In the genomic region with DNA sequence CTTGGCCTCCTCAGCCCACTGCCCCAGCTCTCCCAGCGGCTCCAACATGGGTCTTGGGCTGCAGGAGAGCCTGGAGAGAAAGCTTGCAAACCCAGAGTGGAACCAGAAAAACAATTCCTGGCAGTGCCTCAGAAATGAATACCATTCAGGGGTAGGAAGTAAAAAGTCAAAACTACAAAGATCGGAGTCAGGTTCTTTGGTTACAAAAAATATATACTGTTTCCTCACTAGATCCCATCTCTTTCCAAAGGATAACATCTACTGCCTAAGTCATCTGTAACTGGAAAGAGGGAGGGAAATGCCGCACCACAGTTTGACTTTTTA, we compare ENCODE assay signal across 12 cellular contexts. TPM values are rescaled to one million over a fixed set of nuclear protein-coding genes. Genes with fewer than 3 reads are reported as not detected.
A peak's percentile ranks its signal among the peaks of the same experiment; 100 is the strongest.
DNase-seq lines count a peak whose midpoint lies in the region; ATAC-seq, FAIRE-seq and TF ChIP-seq lines count a peak whose summit lies in the region.
"Had no signal": no experiment of that assay in that cellular context is flagged by ENCODE, and none has a peak within 500 bp of the region (broad histone marks: within the 10 kb centered on the region; RNA-seq: fewer than 3 reads in every experiment).

No MANE protein-coding gene starts in this region.

- H3K4ac ChIP-seq in IMR-90 (ENCODE audit: low read depth, low read length): peak overlapping the region; percentile 82

- peak overlapping the region; percentile 93 for H2AK5ac ChIP-seq in IMR-90 (ENCODE audit: low read depth, low read length)

- intact Hi-C loops in IMR-90 (cut with micrococcal nuclease): no loop called here

- peak overlapping the region; percentile 83 for H2BK20ac ChIP-seq in IMR-90 (ENCODE audit: low read depth, low read length)

- H4K91ac ChIP-seq in IMR-90 (ENCODE audit: insufficient read depth, low read depth, low read length): peak overlapping the region; percentile 73

- peak overlapping the region; percentile 50; the same call in 1 of the 2 replicates for H4K5ac ChIP-seq in IMR-90 (ENCODE audit: low read depth, low read length)

- ATAC-seq in IMR-90 (ENCODE audit: low read depth) (peak; percentile 8), GM21737 (IDR thresholded peaks at IDR 0.05; ENCODE audit: unreplicated experiment) (no peak)
- ATAC-seq: natural killer cell had no signal

- peak overlapping the region; percentile 62 for H2AK9ac ChIP-seq in IMR-90 (replicated peaks; ENCODE audit: low read depth, low read length, poor library complexity)

- TF ChIP-seq POLR2A in IMR-90 (IDR thresholded peaks at IDR 0.05; ENCODE audit: low read depth, low read length) (no peak), GM12892 (IDR thresholded peaks at IDR 0.05; ENCODE audit: low read depth, low read length) (no peak)

- peak overlapping the region; percentile 93 for H2BK5ac ChIP-seq in IMR-90 (ENCODE audit: low read depth, low read length, poor library complexity, severe bottlenecking)

- peak overlapping the region; percentile 24 to 83 for H4K8ac ChIP-seq in IMR-90 (ENCODE audit: low read depth in 2 of 2, low read length in 2 of 2)

- BruUV-seq in IMR-90 (replicated peaks; lab: Mats Ljungman, UMichigan): no TSS peak

- H3K27ac ChIP-seq in IMR-90 (ENCODE audit: insufficient read depth, low read length) (peak overlapping the region; percentile 89), coronary artery (peak overlapping the region; percentile 63 to 88), mucosa of rectum (ENCODE audit: low read depth in 2 of 2, low read length in 2 of 2) (peak overlapping the region; percentile 59), subcutaneous abdominal adipose tissue (ENCODE audit: low read depth, low read length) (peak overlapping the region; percentile 65)

- no peak for TF ChIP-seq CTCF in IMR-90 (conservative IDR thresholded peaks at IDR 0.05; ENCODE audit: low read depth, low read length)
- TF ChIP-seq CTCF in coronary artery (IDR thresholded peaks at IDR 0.05): no peak

- peak overlapping the region; percentile 56 for H3K18ac ChIP-seq in IMR-90 (ENCODE audit: low read depth, low read length)

- H3K9ac ChIP-seq in IMR-90 (ENCODE audit: low read depth, low read length) (peak overlapping the region; percentile 50), mucosa of rectum (ENCODE audit: low read depth in 1 of 2, low read length in 2 of 2) (no peak overlapping the region), subcutaneous abdominal adipose tissue (ENCODE audit: low read length in 5 of 5) (no peak overlapping the region)

- peaks cover 13% of the 10 kb centered on the region for H3K36me3 ChIP-seq in IMR-90 (ENCODE audit: control insufficient read depth, insufficient read depth, low read length)
- H3K36me3 ChIP-seq in mucosa of rectum (ENCODE audit: control insufficient read depth in 2 of 2, insufficient read depth in 2 of 2, low read length in 2 of 2): peaks cover 0 to 2% of the 10 kb centered on the region in 2 donors
- H3K36me3 ChIP-seq in subcutaneous abdominal adipose tissue (ENCODE audit: control insufficient read depth in 5 of 5, insufficient read depth in 5 of 5, low read length in 5 of 5): no peaks in the 10 kb centered on the region

- FAIRE-seq in GM12892 (lab: Jason Lieb, UNC): no peak

- H4K20me1 ChIP-seq in IMR-90 (ENCODE audit: insufficient read depth, low read length): peaks cover 37% of the 10 kb centered on the region

- peak overlapping the region; percentile 35; the same call in 1 of the 3 replicates for H2BK15ac ChIP-seq in IMR-90 (ENCODE audit: low read depth, low read length)

- peak overlapping the region; percentile 65 for H3K56ac ChIP-seq in IMR-90 (ENCODE audit: extremely low read depth, insufficient read depth, low read length)

- WGBS in IMR-90 (ENCODE audit: extremely low coverage in 2 of 2, insufficient read length in 1 of 2), 2 experiments: no CpG with 5 or more reads among the region's 3 CpGs

- dilution Hi-C loops in IMR-90 (cut with HindIII; ENCODE audit: low sequenced_read_pairs, unreplicated experiment): no loop called here

- DNase-seq in IMR-90: no peak
- no peak for DNase-seq in coronary artery (ENCODE audit: low spot score)
- no peak for DNase-seq in GM12892 (ENCODE audit: insufficient read length)
- DNase-seq in activated effector memory CD4-positive, alpha-beta T cell treated with Interleukin-2 at 50 U/mL for 16 hours: no peak
- DNase-seq in NOMO-1 (lab: John Stamatoyannopoulos, UW; ENCODE audit: unreplicated experiment in 2 of 2): no peak
- DNase-seq: activated CD4-positive, alpha-beta T cell treated with anti-CD3 and anti-CD28 coated beads, Interleukin-2, amount 50 U/mL, for 48 hours; activated naive CD4-positive, alpha-beta T cell treated with anti-CD3 and anti-CD28 coated beads for 36 hours; natural killer cell; NCI-H1092 had no signal

- no peaks in the 10 kb centered on the region for H3K27me3 ChIP-seq in IMR-90 (ENCODE audit: control insufficient read depth, insufficient read depth, low read length)
- H3K27me3 ChIP-seq in mucosa of rectum (ENCODE audit: control insufficient read depth in 2 of 2, insufficient read depth in 2 of 2, low read length in 2 of 2): no peaks in the 10 kb centered on the region
- no peaks in the 10 kb centered on the region for H3K27me3 ChIP-seq in subcutaneous abdominal adipose tissue (ENCODE audit: control insufficient read depth in 5 of 5, insufficient read depth in 4 of 5, low read length in 5 of 5)

- H3K23ac ChIP-seq in IMR-90 (ENCODE audit: low read depth, low read length): peak overlapping the region; percentile 55

- peaks cover 41% of the 10 kb centered on the region for H3K9me1 ChIP-seq in IMR-90 (ENCODE audit: insufficient read depth, low read length)

- no peak overlapping the region for H3K4me3 ChIP-seq in IMR-90 (ENCODE audit: insufficient read depth, low read depth, low read length)
- H3K4me3 ChIP-seq in coronary artery: peak overlapping the region; percentile 49
- no peak overlapping the region for H3K4me3 ChIP-seq in mucosa of rectum (ENCODE audit: low read length in 2 of 2)
- H3K4me3 ChIP-seq in subcutaneous abdominal adipose tissue (ENCODE audit: low read depth in 1 of 5, low read length in 5 of 5): no peak overlapping the region

- H2BK120ac ChIP-seq in IMR-90 (ENCODE audit: low read depth, low read length): peak overlapping the region; percentile 87

- H3K9me3 ChIP-seq in IMR-90 (ENCODE audit: control insufficient read depth, insufficient read depth, low read length): no peaks in the 10 kb centered on the region
- no peaks in the 10 kb centered on the region for H3K9me3 ChIP-seq in mucosa of rectum (ENCODE audit: control insufficient read depth in 2 of 2, low read length in 2 of 2)
- H3K9me3 ChIP-seq in subcutaneous abdominal adipose tissue (ENCODE audit: control insufficient read depth in 5 of 5, low read length in 5 of 5): no peaks in the 10 kb centered on the region

- POLR2A ChIA-PET in IMR-90 (lab: Charles Lee; ENCODE audit: unreplicated experiment): no interaction called here

- peak overlapping the region; percentile 75 for H3K14ac ChIP-seq in IMR-90 (replicated peaks; ENCODE audit: low read depth, low read length)

- H2AFZ ChIP-seq in IMR-90 (replicated peaks; ENCODE audit: low read length, poor library complexity): peak overlapping the region; percentile 44

- no peak for TF ChIP-seq RAD21 in IMR-90 (IDR thresholded peaks at IDR 0.05; ENCODE audit: low read length)

- H3K4me1 ChIP-seq in IMR-90 (ENCODE audit: control insufficient read depth, insufficient read depth, low read length): peaks cover 47% of the 10 kb centered on the region
- H3K4me1 ChIP-seq in mucosa of rectum (ENCODE audit: control insufficient read depth in 2 of 2, insufficient read depth in 2 of 2, low read length in 2 of 2): peaks cover 16 to 20% of the 10 kb centered on the region in 2 donors
- peaks cover 18 to 81% (median 76%) of the 10 kb centered on the region in 5 donors for H3K4me1 ChIP-seq in subcutaneous abdominal adipose tissue (ENCODE audit: control insufficient read depth in 5 of 5, insufficient read depth in 5 of 5, low read length in 5 of 5)

- H3K79me1 ChIP-seq in IMR-90 (ENCODE audit: low read depth in 1 of 2, low read length in 2 of 2): peaks cover 13 to 79% of the 10 kb centered on the region in 2 experiments; a peak in 3 of 4 replicates

- CTCF ChIA-PET in IMR-90 (lab: Yijun Ruan, JAX): interaction anchor here (1.5 kb wide), 1 partner anchor 83 kb away, joined by 3 read pairs; no protein-coding TSS in a partner anchor

- in situ Hi-C loops in IMR-90 (cut with MboI; ENCODE audit: low sequenced_read_pairs): loop anchor here (25.0 kb wide), 1 partner anchor 850 kb away; no protein-coding TSS in a partner anchor

- H3K4me2 ChIP-seq in IMR-90 (ENCODE audit: low read depth, low read length): peak overlapping the region; percentile 75

TF ChIP-seq in IMR-90, 13 proteins besides CTCF, POLR2A, EP300 and RAD21 (continues in another document):
- TF ChIP-seq RCOR1 (IDR thresholded peaks at IDR 0.05; ENCODE audit: insufficient replicate concordance, low read length) (no peak), MAFK (IDR thresholded peaks at IDR 0.05; ENCODE audit: low read depth, low read length) (no peak), MAZ (IDR thresholded peaks at IDR 0.05; ENCODE audit: borderline replicate concordance, low read depth, low read length) (no peak), CHD1 (IDR thresholded peaks at IDR 0.05; ENCODE audit: low read depth, low read length) (no peak), MXI1 (IDR thresholded peaks at IDR 0.05; ENCODE audit: borderline replicate concordance, low read depth, low read length) (no peak)
- TF ChIP-seq, protein P1, sequence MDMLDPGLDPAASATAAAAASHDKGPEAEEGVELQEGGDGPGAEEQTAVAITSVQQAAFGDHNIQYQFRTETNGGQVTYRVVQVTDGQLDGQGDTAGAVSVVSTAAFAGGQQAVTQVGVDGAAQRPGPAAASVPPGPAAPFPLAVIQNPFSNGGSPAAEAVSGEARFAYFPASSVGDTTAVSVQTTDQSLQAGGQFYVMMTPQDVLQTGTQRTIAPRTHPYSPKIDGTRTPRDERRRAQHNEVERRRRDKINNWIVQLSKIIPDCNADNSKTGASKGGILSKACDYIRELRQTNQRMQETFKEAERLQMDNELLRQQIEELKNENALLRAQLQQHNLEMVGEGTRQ (IDR thresholded peaks at IDR 0.05; ENCODE audit: low read depth, low read length): no peak
- TF ChIP-seq, protein P2, sequence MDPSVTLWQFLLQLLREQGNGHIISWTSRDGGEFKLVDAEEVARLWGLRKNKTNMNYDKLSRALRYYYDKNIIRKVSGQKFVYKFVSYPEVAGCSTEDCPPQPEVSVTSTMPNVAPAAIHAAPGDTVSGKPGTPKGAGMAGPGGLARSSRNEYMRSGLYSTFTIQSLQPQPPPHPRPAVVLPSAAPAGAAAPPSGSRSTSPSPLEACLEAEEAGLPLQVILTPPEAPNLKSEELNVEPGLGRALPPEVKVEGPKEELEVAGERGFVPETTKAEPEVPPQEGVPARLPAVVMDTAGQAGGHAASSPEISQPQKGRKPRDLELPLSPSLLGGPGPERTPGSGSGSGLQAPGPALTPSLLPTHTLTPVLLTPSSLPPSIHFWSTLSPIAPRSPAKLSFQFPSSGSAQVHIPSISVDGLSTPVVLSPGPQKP (IDR thresholded peaks at IDR 0.05; ENCODE audit: borderline replicate concordance, low read depth, low read length): no peak

RNA-seq across cellular contexts. Expression of a gene that starts 14.9 kb away (rescaled TPM):
- total RNA-seq in IMR-90 (2012; rRNA removed): 35.8 and 42.3 TPM in 2 replicates
- polyA plus RNA-seq in IMR-90 (2012; rRNA removed): 57.9 and 65.1 TPM in 2 replicates
- polyA plus RNA-seq in IMR-90 (2012; cell fraction: cytosol; rRNA removed): 31.6 and 44.4 TPM in 2 replicates
- polyA plus RNA-seq in IMR-90 (2012; cell fraction: nucleus; rRNA removed; ENCODE audit: low replicate concordance): 38.6 and 56.6 TPM in 2 replicates
- 13.1 TPM for polyA plus RNA-seq in GM12892 (2012; ENCODE audit: missing spikeins)
